Comparison of ENCODE assay signal across 8 cellular contexts in the genomic region with DNA sequence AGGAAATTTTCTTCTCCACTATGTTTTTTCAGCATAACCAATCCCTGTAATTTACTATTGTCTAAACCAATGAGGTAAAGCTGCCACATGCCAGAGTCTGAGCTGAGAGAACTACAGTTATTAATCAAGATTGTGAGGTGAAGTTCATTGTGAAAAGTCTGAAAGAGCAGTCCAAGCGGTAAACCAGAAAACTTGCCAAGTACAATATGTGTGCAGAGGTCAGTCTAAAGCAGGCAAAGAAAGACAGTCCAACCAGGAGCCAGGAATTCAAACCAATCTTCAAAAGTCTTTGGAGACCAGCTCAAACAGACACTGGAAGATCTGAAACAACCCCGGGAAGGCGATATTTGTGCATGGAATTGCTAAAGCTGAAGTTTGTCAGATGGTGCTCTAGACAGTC.
"Had no signal": no experiment of that assay in that cellular context is flagged by ENCODE, and none has a peak within 500 bp of the region (broad histone marks: within the 10 kb centered on the region; RNA-seq: fewer than 3 reads in every experiment).

No MANE protein-coding gene starts in this region.

- H3K4me3 ChIP-seq: GM12878 had no signal

- ATAC-seq: GM12878 had no signal

- DNase-seq: GDM1, GF-D8 had no signal

- FAIRE-seq: G401.6, GM12878, GM12891, GM12892, GM18507, GM19239 had no signal
